ENCODE assay signal across 8 cellular contexts in the genomic region with DNA sequence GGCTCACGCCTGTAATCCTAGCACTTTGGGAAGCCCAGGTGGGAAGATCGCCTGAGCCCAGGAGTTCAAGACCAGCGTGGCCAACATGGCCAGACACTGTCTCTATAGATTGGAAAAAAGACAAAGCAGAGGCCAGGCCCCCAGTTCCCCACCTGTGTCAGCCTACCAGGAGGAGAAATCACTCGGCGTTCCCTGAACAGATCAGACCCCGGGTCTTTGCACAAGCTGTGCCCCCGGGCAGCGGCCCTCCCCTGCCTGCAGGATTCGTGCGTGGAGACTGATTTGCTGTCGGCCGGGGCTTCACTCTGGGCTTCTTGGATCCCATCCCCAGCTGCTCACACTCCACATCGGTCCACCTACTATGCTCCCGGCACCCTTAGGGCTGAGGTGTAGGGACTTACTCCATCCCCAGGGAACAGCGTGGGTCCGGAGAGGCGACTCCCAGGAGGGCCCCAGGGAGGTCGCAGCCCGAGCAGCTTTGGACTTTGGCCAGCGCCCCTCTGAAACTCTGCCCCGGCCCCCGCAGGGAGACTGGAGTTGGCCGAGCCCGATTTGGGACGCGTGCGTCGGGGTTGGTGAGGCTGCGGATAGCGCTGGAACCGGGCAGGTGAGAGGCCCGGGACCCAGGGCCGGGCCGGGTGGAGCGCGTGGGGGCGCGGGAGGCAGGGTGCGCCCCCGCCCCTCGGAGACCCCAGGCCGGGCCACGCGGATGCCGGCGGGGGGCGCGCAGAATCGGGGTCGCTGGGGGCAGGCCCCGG. TPM values are rescaled to one million over a fixed set of nuclear protein-coding genes. Genes with fewer than 3 reads are reported as not detected.
DNase-seq lines count a peak whose midpoint lies in the region; ATAC-seq, FAIRE-seq and TF ChIP-seq lines count a peak whose summit lies in the region.
"Had no signal": no experiment of that assay in that cellular context is flagged by ENCODE, and none has a peak within 500 bp of the region (broad histone marks: within the 10 kb centered on the region; RNA-seq: fewer than 3 reads in every experiment).

No MANE protein-coding gene starts in this region.

- no peaks in the 10 kb centered on the region for H3K27me3 ChIP-seq in endodermal cell (ENCODE audit: control insufficient read depth, insufficient read depth, low read length, poor library complexity, severe bottlenecking)
- peaks cover 0 to 11% of the 10 kb centered on the region in 2 donors for H3K27me3 ChIP-seq in small intestine (ENCODE audit: control insufficient read depth in 2 of 2, insufficient read depth in 2 of 2, low read length in 2 of 2)

- H3K9me3 ChIP-seq in endodermal cell (ENCODE audit: control insufficient read depth, low read length): no peaks in the 10 kb centered on the region
- H3K9me3 ChIP-seq in small intestine (ENCODE audit: control insufficient read depth, low read depth): no peaks in the 10 kb centered on the region
- H3K9me3 ChIP-seq: ovary had no signal

- ATAC-seq in HG02678 (IDR thresholded peaks at IDR 0.05; ENCODE audit: unreplicated experiment): no peak

- peak overlapping the region; percentile 1 for H3K27ac Mint-ChIP-seq in activated T-cell treated with anti-CD3 and anti-CD28 coated beads, Interleukin-2, amount 50 U/mL, for 24 hours
- H3K27ac Mint-ChIP-seq in endodermal cell: no peak overlapping the region

- no peaks in the 10 kb centered on the region for H3K36me3 ChIP-seq in endodermal cell (ENCODE audit: control insufficient read depth, insufficient read depth, low read length)
- no peaks in the 10 kb centered on the region for H3K36me3 ChIP-seq in small intestine (ENCODE audit: control insufficient read depth in 2 of 2, insufficient read depth in 2 of 2, low read length in 2 of 2)
- H3K36me3 ChIP-seq: ovary had no signal

- H3K4me1 ChIP-seq in endodermal cell (ENCODE audit: control insufficient read depth, insufficient read depth, low read length) (peaks cover 15% of the 10 kb centered on the region), small intestine (ENCODE audit: control insufficient read depth in 2 of 2, insufficient read depth in 1 of 2, low read depth in 1 of 2, low read length in 1 of 2) (no peaks in the 10 kb centered on the region)

- no peak overlapping the region for H3K9ac ChIP-seq in endodermal cell (ENCODE audit: extremely low read depth, low read length, poor library complexity, severe bottlenecking)

- peak overlapping the region; percentile 23 for H3K4me3 ChIP-seq in endodermal cell (ENCODE audit: low read length)
- peak overlapping the region in 1 of 2 donors; percentile 80 for H3K4me3 ChIP-seq in small intestine (ENCODE audit: low read depth in 1 of 2, low read length in 2 of 2)
- H3K4me3 ChIP-seq: ovary had no signal

- DNase-seq in activated T-cell treated with anti-CD3 and anti-CD28 coated beads, Interleukin-2, amount 50 U/mL, for 24 hours: no peak
- DNase-seq in activated T-cell treated with anti-CD3 and anti-CD28 coated beads for 4 hours (no peak), endodermal cell (peak; percentile 77), small intestine (no peak), germinal center (ENCODE audit: low spot score) (no peak)
- DNase-seq: NCI-H1930, ovary had no signal

- no peak overlapping the region for H3K27ac ChIP-seq in endodermal cell (ENCODE audit: low read depth, low read length)
- peak overlapping the region; percentile 82 to 99 for H3K27ac ChIP-seq in small intestine (ENCODE audit: low read depth in 1 of 2, low read length in 1 of 2)
- H3K27ac ChIP-seq: ovary had no signal

- peaks cover 5% of the 10 kb centered on the region for H3K4me1 Mint-ChIP-seq in activated T-cell treated with anti-CD3 and anti-CD28 coated beads, Interleukin-2, amount 50 U/mL, for 24 hours (ENCODE audit: low read depth)
- peaks cover 10% of the 10 kb centered on the region for H3K4me1 Mint-ChIP-seq in endodermal cell

- peaks cover 4% of the 10 kb centered on the region for H3K36me3 Mint-ChIP-seq in activated T-cell treated with anti-CD3 and anti-CD28 coated beads, Interleukin-2, amount 50 U/mL, for 24 hours (ENCODE audit: low read depth)
- no peaks in the 10 kb centered on the region for H3K36me3 Mint-ChIP-seq in endodermal cell (ENCODE audit: low read depth)

- H3K4me3 Mint-ChIP-seq in activated T-cell treated with anti-CD3 and anti-CD28 coated beads, Interleukin-2, amount 50 U/mL, for 24 hours: peak overlapping the region; percentile 1
- H3K4me3 Mint-ChIP-seq in endodermal cell: peak overlapping the region; percentile 62

- no peak for FAIRE-seq in small intestine (lab: Jason Lieb, UNC)

- no peaks in the 10 kb centered on the region for H3K9me3 Mint-ChIP-seq in activated T-cell treated with anti-CD3 and anti-CD28 coated beads, Interleukin-2, amount 50 U/mL, for 24 hours
- H3K9me3 Mint-ChIP-seq in endodermal cell: no peaks in the 10 kb centered on the region

- TF ChIP-seq CTCF in endodermal cell (conservative IDR thresholded peaks at IDR 0.05): peak; percentile 18

- H3K27me3 Mint-ChIP-seq in activated T-cell treated with anti-CD3 and anti-CD28 coated beads, Interleukin-2, amount 50 U/mL, for 24 hours: peaks cover 35% of the 10 kb centered on the region
- H3K27me3 Mint-ChIP-seq in endodermal cell (ENCODE audit: insufficient read depth): peaks cover 5% of the 10 kb centered on the region

- WGBS in endodermal cell (ENCODE audit: insufficient coverage in 1 of 2, insufficient read length in 1 of 2), 2 experiments: 31 to 45% methylated on average over 29 to 51 of the region's 51 CpGs
- WGBS in small intestine, 3 donors: 16 to 21% (median 17%) methylated on average over 34 to 51 of the region's 51 CpGs

RNA-seq across cellular contexts. Expression of a gene that starts 0.5 kb away (rescaled TPM):
- total RNA-seq in endodermal cell: 10 to 100 TPM; 28.6 to 30.7 TPM
- 36.1 TPM for polyA plus RNA-seq in endodermal cell (2013, experiment 1 of 2)
- 33.9 TPM for polyA plus RNA-seq in endodermal cell (2013, experiment 2 of 2)
- polyA plus RNA-seq in small intestine: 10 to 100 TPM; 17.7 to 31.3 (median 27.9) TPM
- total RNA-seq: ovary had no signal

RNA-seq across cellular contexts. Expression of a gene that starts 9.8 kb away (rescaled TPM):
- total RNA-seq in endodermal cell: 10 to 100 TPM; 45.1 to 46.0 TPM
- 18.2 TPM for polyA plus RNA-seq in endodermal cell (2013, experiment 1 of 2)
- 19.0 TPM for polyA plus RNA-seq in endodermal cell (2013, experiment 2 of 2)
- 100 to 1,000 TPM in 1 of 3 donors, 10 to 100 TPM in 2; 80.6 to 118 (median 84.1) TPM for polyA plus RNA-seq in small intestine

RNA-seq across cellular contexts. Expression of a gene that starts 16.0 kb away (rescaled TPM):
- total RNA-seq in endodermal cell: 100 to 1,000 TPM; 282 to 301 TPM
- polyA plus RNA-seq in endodermal cell (2013, experiment 1 of 2): 403 TPM
- polyA plus RNA-seq in endodermal cell (2013, experiment 2 of 2): 310 TPM
- polyA plus RNA-seq in small intestine: 100 to 1,000 TPM; 250 to 377 (median 368) TPM

RNA-seq across cellular contexts. Expression of a gene that starts 36.8 kb away (rescaled TPM):
- total RNA-seq in endodermal cell: 100 to 1,000 TPM; 183 to 185 TPM
- 126 TPM for polyA plus RNA-seq in endodermal cell (2013, experiment 1 of 2)
- 115 TPM for polyA plus RNA-seq in endodermal cell (2013, experiment 2 of 2)
- polyA plus RNA-seq in small intestine: 10 to 100 TPM; 28.1 to 35.4 (median 30.6) TPM

RNA-seq across cellular contexts. Expression of a gene that starts 43.6 kb away (rescaled TPM):
- 100 to 1,000 TPM; 144 to 159 TPM for total RNA-seq in endodermal cell
- polyA plus RNA-seq in endodermal cell (2013, experiment 1 of 2): 108 TPM
- polyA plus RNA-seq in endodermal cell (2013, experiment 2 of 2): 96.0 TPM
- 100 to 1,000 TPM; 310 to 823 (median 675) TPM for polyA plus RNA-seq in small intestine
